ENCODE assay signal across 2 cellular contexts in the genomic region with DNA sequence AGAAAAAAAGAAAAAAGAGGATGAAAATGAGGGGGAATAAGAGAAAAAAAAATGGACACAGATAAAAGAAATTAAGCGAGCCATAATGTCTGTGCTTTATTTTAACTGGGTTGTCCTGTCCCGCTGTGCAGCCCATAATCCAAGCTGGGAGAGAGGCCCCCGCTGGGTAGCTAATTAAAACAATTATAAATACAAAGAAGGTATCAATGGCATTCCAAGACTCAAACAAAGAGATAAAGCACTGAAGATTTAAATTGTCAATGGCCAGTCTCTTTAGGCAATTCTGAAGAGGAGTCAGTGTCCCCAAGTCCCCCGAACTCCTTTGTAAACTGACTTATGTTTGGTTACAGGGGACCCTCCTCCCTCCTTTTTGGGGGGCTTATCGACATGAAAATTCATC.
A peak's percentile ranks its signal among the peaks of the same experiment; 100 is the strongest.
TF ChIP-seq lines count a peak whose summit lies in the region.

No MANE protein-coding gene starts in this region.

TF ChIP-seq in GM23338, 12 proteins besides CTCF, POLR2A, EP300 and RAD21:
- TF ChIP-seq STAT1 (IDR thresholded peaks at IDR 0.05; ENCODE audit: unreplicated experiment), result no peak
- TF ChIP-seq, protein P1, sequence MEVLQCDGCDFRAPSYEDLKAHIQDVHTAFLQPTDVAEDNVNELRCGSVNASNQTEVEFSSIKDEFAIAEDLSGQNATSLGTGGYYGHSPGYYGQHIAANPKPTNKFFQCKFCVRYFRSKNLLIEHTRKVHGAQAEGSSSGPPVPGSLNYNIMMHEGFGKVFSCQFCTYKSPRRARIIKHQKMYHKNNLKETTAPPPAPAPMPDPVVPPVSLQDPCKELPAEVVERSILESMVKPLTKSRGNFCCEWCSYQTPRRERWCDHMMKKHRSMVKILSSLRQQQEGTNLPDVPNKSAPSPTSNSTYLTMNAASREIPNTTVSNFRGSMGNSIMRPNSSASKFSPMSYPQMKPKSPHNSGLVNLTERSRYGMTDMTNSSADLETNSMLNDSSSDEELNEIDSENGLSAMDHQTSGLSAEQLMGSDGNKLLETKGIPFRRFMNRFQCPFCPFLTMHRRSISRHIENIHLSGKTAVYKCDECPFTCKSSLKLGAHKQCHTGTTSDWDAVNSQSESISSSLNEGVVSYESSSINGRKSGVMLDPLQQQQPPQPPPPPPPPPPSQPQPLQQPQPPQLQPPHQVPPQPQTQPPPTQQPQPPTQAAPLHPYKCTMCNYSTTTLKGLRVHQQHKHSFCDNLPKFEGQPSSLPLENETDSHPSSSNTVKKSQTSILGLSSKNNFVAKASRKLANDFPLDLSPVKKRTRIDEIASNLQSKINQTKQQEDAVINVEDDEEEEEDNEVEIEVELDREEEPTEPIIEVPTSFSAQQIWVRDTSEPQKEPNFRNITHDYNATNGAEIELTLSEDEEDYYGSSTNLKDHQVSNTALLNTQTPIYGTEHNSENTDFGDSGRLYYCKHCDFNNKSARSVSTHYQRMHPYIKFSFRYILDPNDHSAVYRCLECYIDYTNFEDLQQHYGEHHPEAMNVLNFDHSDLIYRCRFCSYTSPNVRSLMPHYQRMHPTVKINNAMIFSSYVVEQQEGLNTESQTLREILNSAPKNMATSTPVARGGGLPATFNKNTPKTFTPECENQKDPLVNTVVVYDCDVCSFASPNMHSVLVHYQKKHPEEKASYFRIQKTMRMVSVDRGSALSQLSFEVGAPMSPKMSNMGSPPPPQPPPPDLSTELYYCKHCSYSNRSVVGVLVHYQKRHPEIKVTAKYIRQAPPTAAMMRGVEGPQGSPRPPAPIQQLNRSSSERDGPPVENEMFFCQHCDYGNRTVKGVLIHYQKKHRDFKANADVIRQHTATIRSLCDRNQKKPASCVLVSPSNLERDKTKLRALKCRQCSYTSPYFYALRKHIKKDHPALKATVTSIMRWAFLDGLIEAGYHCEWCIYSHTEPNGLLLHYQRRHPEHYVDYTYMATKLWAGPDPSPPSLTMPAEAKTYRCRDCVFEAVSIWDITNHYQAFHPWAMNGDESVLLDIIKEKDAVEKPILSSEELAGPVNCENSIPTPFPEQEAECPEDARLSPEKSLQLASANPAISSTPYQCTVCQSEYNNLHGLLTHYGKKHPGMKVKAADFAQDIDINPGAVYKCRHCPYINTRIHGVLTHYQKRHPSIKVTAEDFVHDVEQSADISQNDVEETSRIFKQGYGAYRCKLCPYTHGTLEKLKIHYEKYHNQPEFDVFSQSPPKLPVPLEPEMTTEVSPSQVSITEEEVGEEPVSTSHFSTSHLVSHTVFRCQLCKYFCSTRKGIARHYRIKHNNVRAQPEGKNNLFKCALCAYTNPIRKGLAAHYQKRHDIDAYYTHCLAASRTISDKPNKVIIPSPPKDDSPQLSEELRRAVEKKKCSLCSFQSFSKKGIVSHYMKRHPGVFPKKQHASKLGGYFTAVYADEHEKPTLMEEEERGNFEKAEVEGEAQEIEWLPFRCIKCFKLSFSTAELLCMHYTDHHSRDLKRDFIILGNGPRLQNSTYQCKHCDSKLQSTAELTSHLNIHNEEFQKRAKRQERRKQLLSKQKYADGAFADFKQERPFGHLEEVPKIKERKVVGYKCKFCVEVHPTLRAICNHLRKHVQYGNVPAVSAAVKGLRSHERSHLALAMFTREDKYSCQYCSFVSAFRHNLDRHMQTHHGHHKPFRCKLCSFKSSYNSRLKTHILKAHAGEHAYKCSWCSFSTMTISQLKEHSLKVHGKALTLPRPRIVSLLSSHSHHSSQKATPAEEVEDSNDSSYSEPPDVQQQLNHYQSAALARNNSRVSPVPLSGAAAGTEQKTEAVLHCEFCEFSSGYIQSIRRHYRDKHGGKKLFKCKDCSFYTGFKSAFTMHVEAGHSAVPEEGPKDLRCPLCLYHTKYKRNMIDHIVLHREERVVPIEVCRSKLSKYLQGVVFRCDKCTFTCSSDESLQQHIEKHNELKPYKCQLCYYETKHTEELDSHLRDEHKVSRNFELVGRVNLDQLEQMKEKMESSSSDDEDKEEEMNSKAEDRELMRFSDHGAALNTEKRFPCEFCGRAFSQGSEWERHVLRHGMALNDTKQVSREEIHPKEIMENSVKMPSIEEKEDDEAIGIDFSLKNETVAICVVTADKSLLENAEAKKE (CRISPR knock-in tag; IDR thresholded peaks at IDR 0.05), result no peak
- TF ChIP-seq EZH2phosphoT487 (IDR thresholded peaks at IDR 0.05; ENCODE audit: unreplicated experiment), result no peak
- TF ChIP-seq, protein P2, sequence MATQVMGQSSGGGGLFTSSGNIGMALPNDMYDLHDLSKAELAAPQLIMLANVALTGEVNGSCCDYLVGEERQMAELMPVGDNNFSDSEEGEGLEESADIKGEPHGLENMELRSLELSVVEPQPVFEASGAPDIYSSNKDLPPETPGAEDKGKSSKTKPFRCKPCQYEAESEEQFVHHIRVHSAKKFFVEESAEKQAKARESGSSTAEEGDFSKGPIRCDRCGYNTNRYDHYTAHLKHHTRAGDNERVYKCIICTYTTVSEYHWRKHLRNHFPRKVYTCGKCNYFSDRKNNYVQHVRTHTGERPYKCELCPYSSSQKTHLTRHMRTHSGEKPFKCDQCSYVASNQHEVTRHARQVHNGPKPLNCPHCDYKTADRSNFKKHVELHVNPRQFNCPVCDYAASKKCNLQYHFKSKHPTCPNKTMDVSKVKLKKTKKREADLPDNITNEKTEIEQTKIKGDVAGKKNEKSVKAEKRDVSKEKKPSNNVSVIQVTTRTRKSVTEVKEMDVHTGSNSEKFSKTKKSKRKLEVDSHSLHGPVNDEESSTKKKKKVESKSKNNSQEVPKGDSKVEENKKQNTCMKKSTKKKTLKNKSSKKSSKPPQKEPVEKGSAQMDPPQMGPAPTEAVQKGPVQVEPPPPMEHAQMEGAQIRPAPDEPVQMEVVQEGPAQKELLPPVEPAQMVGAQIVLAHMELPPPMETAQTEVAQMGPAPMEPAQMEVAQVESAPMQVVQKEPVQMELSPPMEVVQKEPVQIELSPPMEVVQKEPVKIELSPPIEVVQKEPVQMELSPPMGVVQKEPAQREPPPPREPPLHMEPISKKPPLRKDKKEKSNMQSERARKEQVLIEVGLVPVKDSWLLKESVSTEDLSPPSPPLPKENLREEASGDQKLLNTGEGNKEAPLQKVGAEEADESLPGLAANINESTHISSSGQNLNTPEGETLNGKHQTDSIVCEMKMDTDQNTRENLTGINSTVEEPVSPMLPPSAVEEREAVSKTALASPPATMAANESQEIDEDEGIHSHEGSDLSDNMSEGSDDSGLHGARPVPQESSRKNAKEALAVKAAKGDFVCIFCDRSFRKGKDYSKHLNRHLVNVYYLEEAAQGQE (IDR thresholded peaks at IDR 0.05; ENCODE audit: unreplicated experiment), result no peak
- TF ChIP-seq NANOG (IDR thresholded peaks at IDR 0.05; ENCODE audit: borderline replicate concordance), result peak; percentile 99

TF ChIP-seq in endothelial cell of umbilical vein, 7 proteins besides CTCF, POLR2A, EP300 and RAD21:
- TF ChIP-seq GATA2 (IDR thresholded peaks at IDR 0.05; ENCODE audit: insufficient read depth, insufficient read length, low read depth, low read length), result no peak
- TF ChIP-seq EZH2 (IDR thresholded peaks at IDR 0.05; ENCODE audit: borderline replicate concordance, low read depth, low read length, severe bottlenecking), result no peak
- TF ChIP-seq, protein P3, sequence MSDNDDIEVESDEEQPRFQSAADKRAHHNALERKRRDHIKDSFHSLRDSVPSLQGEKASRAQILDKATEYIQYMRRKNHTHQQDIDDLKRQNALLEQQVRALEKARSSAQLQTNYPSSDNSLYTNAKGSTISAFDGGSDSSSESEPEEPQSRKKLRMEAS (IDR thresholded peaks at IDR 0.05; ENCODE audit: insufficient read depth, insufficient read length), result no peak
- TF ChIP-seq JUN (IDR thresholded peaks at IDR 0.05; ENCODE audit: borderline replicate concordance, insufficient read depth, insufficient read length, low read depth), result no peak
- TF ChIP-seq FOS (IDR thresholded peaks at IDR 0.05; ENCODE audit: borderline replicate concordance, insufficient read depth, low read length), result no peak
- TF ChIP-seq MYC (IDR thresholded peaks at IDR 0.05; ENCODE audit: low read depth, low read length), result no peak
- TF ChIP-seq POLR2AphosphoS5 (IDR thresholded peaks at IDR 0.05; ENCODE audit: insufficient read depth, low read depth, low read length), result no peak
